In genomic region chr22:41300661-41301060, GRCh38 we compare ENCODE assay signal across 1 cellular context.
TF ChIP-seq lines count a peak whose summit lies in the region.

No MANE protein-coding gene starts in this region.

TF ChIP-seq in HCT116, 20 proteins besides CTCF, POLR2A, EP300 and RAD21 (continued from another document):
- no peak for TF ChIP-seq ATF3 (IDR thresholded peaks at IDR 0.05)
- no peak for TF ChIP-seq REST (IDR thresholded peaks at IDR 0.05; ENCODE audit: low read depth)
- no peak for TF ChIP-seq JUND (IDR thresholded peaks at IDR 0.05)
- no peak for TF ChIP-seq EGR1 (IDR thresholded peaks at IDR 0.05; ENCODE audit: low read depth)
- TF ChIP-seq EZH2phosphoT487 (IDR thresholded peaks at IDR 0.05; ENCODE audit: borderline replicate concordance): no peak
- TF ChIP-seq POLR2AphosphoS5 (IDR thresholded peaks at IDR 0.05; ENCODE audit: low read depth, low read length): no peak
- no peak for TF ChIP-seq YY1 (IDR thresholded peaks at IDR 0.05; ENCODE audit: extremely low read depth, insufficient replicate concordance, low read depth, low read length)
- TF ChIP-seq MAX (IDR thresholded peaks at IDR 0.05): no peak
- TF ChIP-seq ZFX (IDR thresholded peaks at IDR 0.05): no peak
- TF ChIP-seq CBX3 (IDR thresholded peaks at IDR 0.05; ENCODE audit: low read depth): no peak
- TF ChIP-seq ELF1 (IDR thresholded peaks at IDR 0.05; ENCODE audit: borderline replicate concordance, low read depth): no peak
